Comparison of ENCODE assay signal across 8 cellular contexts in the genomic region with DNA sequence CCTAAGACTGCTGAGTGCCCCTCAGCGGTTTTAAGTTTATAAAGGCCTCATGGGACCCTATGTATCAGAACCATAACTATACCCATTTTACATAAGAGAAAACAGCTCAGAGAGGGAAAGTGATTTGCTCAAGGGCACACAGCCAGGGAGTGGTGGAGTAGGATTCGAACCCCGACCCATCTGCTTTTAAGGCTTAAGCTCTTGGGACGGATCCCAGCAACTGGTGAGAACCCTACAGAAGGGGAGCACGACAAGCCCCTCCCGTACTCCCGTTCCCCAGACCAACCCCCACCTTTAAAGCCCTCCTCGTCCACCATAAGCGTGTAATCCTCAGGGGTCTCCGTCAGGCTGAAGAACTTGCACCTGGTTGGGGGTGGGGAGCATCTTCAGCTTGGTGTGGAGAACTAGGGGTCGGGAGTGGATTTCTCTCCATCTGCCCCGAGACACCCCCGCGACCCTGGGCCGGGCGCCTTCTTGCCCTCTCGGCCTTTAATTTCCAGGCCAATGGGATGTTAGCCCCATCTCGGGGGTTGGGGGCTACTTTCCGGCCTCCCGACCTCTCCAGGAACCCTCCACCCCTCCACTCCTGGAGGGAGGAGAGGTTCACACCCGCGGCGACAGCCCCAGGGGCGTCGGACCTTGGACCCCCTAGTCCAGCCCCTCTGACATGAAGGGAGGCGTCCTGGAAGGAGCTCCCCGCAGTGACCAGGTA. TPM values are rescaled to one million over a fixed set of nuclear protein-coding genes. Genes with fewer than 3 reads are reported as not detected.
DNase-seq lines count a peak whose midpoint lies in the region; ATAC-seq, FAIRE-seq and TF ChIP-seq lines count a peak whose summit lies in the region.

No MANE protein-coding gene starts in this region.

- H3K4me3 ChIP-seq in foreskin fibroblast (ENCODE audit: low read depth in 1 of 2, low read length in 2 of 2) (peak overlapping the region; percentile 81 to 82), skeletal muscle cell (ENCODE audit: low read depth, low read length) (peak overlapping the region; percentile 92)

- TF ChIP-seq POLR2A in GM12892 (IDR thresholded peaks at IDR 0.05; ENCODE audit: low read depth, low read length), result no peak

- FAIRE-seq in GM12892 (lab: Jason Lieb, UNC), result peak; percentile 81

- ATAC-seq in GM21381 (IDR thresholded peaks at IDR 0.05; ENCODE audit: unreplicated experiment), result no peak
- ATAC-seq in HG03520 (IDR thresholded peaks at IDR 0.05; ENCODE audit: unreplicated experiment), result no peak

- H3K27ac ChIP-seq in VCaP, result peak overlapping the region; percentile 78

- DNase-seq in GM12892 (ENCODE audit: insufficient read length), result no peak
- DNase-seq in foreskin fibroblast, result no peak
- no peak for DNase-seq in skeletal muscle cell (ENCODE audit: low read depth)
- no peak for DNase-seq in HK-2 (ENCODE audit: unreplicated experiment)
- DNase-seq in EL, result no peak

- TF ChIP-seq CTCF in VCaP (conservative IDR thresholded peaks at IDR 0.05) (no peak), foreskin fibroblast (IDR thresholded peaks at IDR 0.05; ENCODE audit: low read depth, low read length) (no peak)

RNA-seq across cellular contexts. Expression of gene CASTOR1, which starts 0.7 kb away (rescaled TPM):
- 4.7 TPM for polyA plus RNA-seq in GM12892 (2012; ENCODE audit: missing spikeins)

RNA-seq across cellular contexts. Expression of gene OSM, which starts 21.9 kb away (rescaled TPM):
- not detected for polyA plus RNA-seq in GM12892 (2012; ENCODE audit: missing spikeins)

RNA-seq across cellular contexts. Expression of gene TBC1D10A, which starts 38.2 kb away (rescaled TPM):
- polyA plus RNA-seq in GM12892 (2012; ENCODE audit: missing spikeins), result 11.7 TPM

RNA-seq across cellular contexts. Expression of gene LIF, which starts 42.0 kb away (rescaled TPM):
- polyA plus RNA-seq in GM12892 (2012; ENCODE audit: missing spikeins), result 1.2 TPM
